Comparison of ENCODE assay signal across 1 cellular context in the genomic region with DNA sequence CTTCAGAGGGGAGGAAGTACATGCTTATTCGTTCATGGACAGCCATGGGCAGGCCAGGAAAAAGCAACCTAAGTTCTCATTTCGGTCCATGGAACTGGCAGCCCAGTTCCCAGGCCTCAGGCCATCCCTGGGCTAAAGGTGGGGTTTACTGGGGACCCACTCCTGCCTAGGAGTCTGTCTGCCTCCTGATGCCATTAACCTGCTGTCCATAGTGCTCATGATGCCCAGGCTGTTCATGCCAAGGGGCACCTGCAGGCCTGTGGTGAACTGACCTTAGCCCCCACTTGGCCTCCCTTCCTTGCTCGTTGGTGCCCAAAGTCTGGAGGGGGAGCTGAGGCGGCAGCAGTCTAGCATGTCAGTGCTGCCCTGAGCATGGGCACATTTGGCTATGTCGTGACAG.
TF ChIP-seq lines count a peak whose summit lies in the region.

No MANE protein-coding gene starts in this region.

TF ChIP-seq in H1, 55 proteins besides CTCF, POLR2A, EP300 and RAD21:
- no peak for TF ChIP-seq SIN3A (conservative IDR thresholded peaks at IDR 0.05 in 1 of 2, IDR thresholded peaks at IDR 0.05 in 1 of 2; ENCODE audit: low read depth in 1 of 2, low read length in 2 of 2)
- TF ChIP-seq CHD2 (IDR thresholded peaks at IDR 0.05; ENCODE audit: low read length), result no peak
- no peak for TF ChIP-seq GTF2F1 (IDR thresholded peaks at IDR 0.05; ENCODE audit: borderline replicate concordance, low read depth, low read length)
- TF ChIP-seq SRF (IDR thresholded peaks at IDR 0.05; ENCODE audit: low read depth, low read length), result no peak
- no peak for TF ChIP-seq SP2 (IDR thresholded peaks at IDR 0.05; ENCODE audit: low read length)
- TF ChIP-seq RXRA (IDR thresholded peaks at IDR 0.05; ENCODE audit: insufficient read depth, low read depth, low read length), result no peak
- TF ChIP-seq, protein P1, sequence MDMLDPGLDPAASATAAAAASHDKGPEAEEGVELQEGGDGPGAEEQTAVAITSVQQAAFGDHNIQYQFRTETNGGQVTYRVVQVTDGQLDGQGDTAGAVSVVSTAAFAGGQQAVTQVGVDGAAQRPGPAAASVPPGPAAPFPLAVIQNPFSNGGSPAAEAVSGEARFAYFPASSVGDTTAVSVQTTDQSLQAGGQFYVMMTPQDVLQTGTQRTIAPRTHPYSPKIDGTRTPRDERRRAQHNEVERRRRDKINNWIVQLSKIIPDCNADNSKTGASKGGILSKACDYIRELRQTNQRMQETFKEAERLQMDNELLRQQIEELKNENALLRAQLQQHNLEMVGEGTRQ (IDR thresholded peaks at IDR 0.05; ENCODE audit: low read length), result no peak
- no peak for TF ChIP-seq HDAC2 (IDR thresholded peaks at IDR 0.05; ENCODE audit: borderline replicate concordance in 1 of 2, low read depth in 2 of 2, low read length in 2 of 2)
- TF ChIP-seq, protein P2, sequence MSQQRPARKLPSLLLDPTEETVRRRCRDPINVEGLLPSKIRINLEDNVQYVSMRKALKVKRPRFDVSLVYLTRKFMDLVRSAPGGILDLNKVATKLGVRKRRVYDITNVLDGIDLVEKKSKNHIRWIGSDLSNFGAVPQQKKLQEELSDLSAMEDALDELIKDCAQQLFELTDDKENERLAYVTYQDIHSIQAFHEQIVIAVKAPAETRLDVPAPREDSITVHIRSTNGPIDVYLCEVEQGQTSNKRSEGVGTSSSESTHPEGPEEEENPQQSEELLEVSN (IDR thresholded peaks at IDR 0.05), result no peak
- no peak for TF ChIP-seq BRCA1 (IDR thresholded peaks at IDR 0.05; ENCODE audit: low read depth, low read length)
- no peak for TF ChIP-seq POU5F1 (IDR thresholded peaks at IDR 0.05; ENCODE audit: low read depth, low read length)
- TF ChIP-seq TAF1 (IDR thresholded peaks at IDR 0.05; ENCODE audit: low read depth, low read length), result no peak
- TF ChIP-seq SAP30 (IDR thresholded peaks at IDR 0.05; ENCODE audit: insufficient read depth, insufficient replicate concordance, low read length), result no peak
- TF ChIP-seq, protein P3, sequence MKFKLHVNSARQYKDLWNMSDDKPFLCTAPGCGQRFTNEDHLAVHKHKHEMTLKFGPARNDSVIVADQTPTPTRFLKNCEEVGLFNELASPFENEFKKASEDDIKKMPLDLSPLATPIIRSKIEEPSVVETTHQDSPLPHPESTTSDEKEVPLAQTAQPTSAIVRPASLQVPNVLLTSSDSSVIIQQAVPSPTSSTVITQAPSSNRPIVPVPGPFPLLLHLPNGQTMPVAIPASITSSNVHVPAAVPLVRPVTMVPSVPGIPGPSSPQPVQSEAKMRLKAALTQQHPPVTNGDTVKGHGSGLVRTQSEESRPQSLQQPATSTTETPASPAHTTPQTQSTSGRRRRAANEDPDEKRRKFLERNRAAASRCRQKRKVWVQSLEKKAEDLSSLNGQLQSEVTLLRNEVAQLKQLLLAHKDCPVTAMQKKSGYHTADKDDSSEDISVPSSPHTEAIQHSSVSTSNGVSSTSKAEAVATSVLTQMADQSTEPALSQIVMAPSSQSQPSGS (IDR thresholded peaks at IDR 0.05; ENCODE audit: low read length), result no peak
TF ChIP-seq in H1: peak in this region for 0.
